11 cellular contexts compared by ENCODE assay signal in genomic region chr4:39568805-39569204, GRCh38. TPM values are rescaled to one million over a fixed set of nuclear protein-coding genes. Genes with fewer than 3 reads are reported as not detected.
A peak's percentile ranks its signal among the peaks of the same experiment; 100 is the strongest.
DNase-seq lines count a peak whose midpoint lies in the region; ATAC-seq, FAIRE-seq and TF ChIP-seq lines count a peak whose summit lies in the region.
"Had no signal": no experiment of that assay in that cellular context is flagged by ENCODE, and none has a peak within 500 bp of the region (broad histone marks: within the 10 kb centered on the region; RNA-seq: fewer than 3 reads in every experiment).

No MANE protein-coding gene starts in this region.

- CTCF ChIA-PET in HCT116 (lab: Charles Lee) (no interaction called here), RWPE1 (lab: Yijun Ruan, JAX) (interaction anchor here (0.5 kb wide), 1 partner anchor 1390 kb away, joined by 3 read pairs; no protein-coding TSS in a partner anchor), HepG2 (lab: Yijun Ruan, JAX; ENCODE audit: low intra/inter-chr PET ratio, low total read pairs) (no interaction called here)

- no peak overlapping the region for H3K27ac ChIP-seq in CD4-positive, CD25-positive, alpha-beta regulatory T cell (ENCODE audit: insufficient read depth, low read length, poor library complexity, severe bottlenecking)
- no peak overlapping the region for H3K27ac ChIP-seq in HCT116 (ENCODE audit: low read depth, low read length)
- no peak overlapping the region for H3K27ac ChIP-seq in RWPE1
- no peak overlapping the region for H3K27ac ChIP-seq in HepG2 (ENCODE audit: extremely low read length, insufficient read depth, low read length)

- in situ Hi-C loops in HepG2 (cut with HindIII; ENCODE audit: extremely low pct_ligation_motif_present, low pct_unique_long_range_greater_than_20kb): no loop called here

- no peak overlapping the region for H2AFZ ChIP-seq in HCT116 (ENCODE audit: low read depth, low read length, poor library complexity, severe bottlenecking)
- H2AFZ ChIP-seq in HepG2 (ENCODE audit: low read length): no peak overlapping the region

- BruUV-seq in HCT116 (replicated peaks; lab: Mats Ljungman, UMichigan): no TSS peak
- no TSS peak for BruUV-seq in HepG2 (replicated peaks; lab: Mats Ljungman, UMichigan)

- DNase-seq in CD4-positive, CD25-positive, alpha-beta regulatory T cell: peak in 2 of 3 donors; percentile 6 to 49
- DNase-seq in HCT116 (ENCODE audit: low read depth, low spot score) (no peak), RWPE1 (ENCODE audit: low spot score) (peak; percentile 63), HepG2 (ENCODE audit: low spot score) (no peak), iPS-NIHi7 (ENCODE audit: extremely low spot score) (no peak), NCI-H1092 treated with DMSO at 0.1 percent for 48 hours (lab: John Stamatoyannopoulos, UW) (no peak)
- DNase-seq in effector CD4-positive, alpha-beta T cell: no peak
- DNase-seq: islet precursor cell; SHP77 treated with DMSO at 0.1 percent for 48 hours; stimulated activated naive CD8-positive, alpha-beta T cell treated with anti-CD3 and anti-CD28 coated beads, Interleukin-15, Interleukin-2, amounts not matched to agents 100 U/mL and 50 U/mL, for 24 hours had no signal

- TF ChIP-seq EP300 in HepG2 (IDR thresholded peaks at IDR 0.05; ENCODE audit: low read depth in 2 of 2, low read length in 2 of 2): no peak
- no peak for TF ChIP-seq EP300 in HepG2 (CRISPR knock-in tag; IDR thresholded peaks at IDR 0.05; ENCODE audit: borderline replicate concordance)

- H3K4me1 ChIP-seq in CD4-positive, CD25-positive, alpha-beta regulatory T cell (ENCODE audit: control insufficient read depth, insufficient read depth, low read length, poor library complexity, severe bottlenecking): no peaks in the 10 kb centered on the region
- H3K4me1 ChIP-seq in HCT116 (ENCODE audit: control insufficient read depth in 1 of 2, insufficient read depth in 2 of 2, low read length in 2 of 2): peaks cover 0 to 6% of the 10 kb centered on the region in 2 experiments; a peak in 1 of 4 replicates
- H3K4me1 ChIP-seq in HepG2 (ENCODE audit: insufficient read depth, low read length): peaks cover 18% of the 10 kb centered on the region

- H3K9me3 Mint-ChIP-seq in CD4-positive, CD25-positive, alpha-beta regulatory T cell: peaks cover 0 to 5% (median 2%) of the 10 kb centered on the region in 7 donors

- TF ChIP-seq CTCF in HCT116 (IDR thresholded peaks at IDR 0.05 in 2 of 3, conservative IDR thresholded peaks at IDR 0.05 in 1 of 3; ENCODE audit: borderline replicate concordance in 1 of 3, insufficient read depth in 1 of 3, low read depth in 2 of 3, low read length in 2 of 3): no peak
- TF ChIP-seq CTCF in RWPE1 (conservative IDR thresholded peaks at IDR 0.05; ENCODE audit: low read depth): no peak
- TF ChIP-seq CTCF in HepG2 (CRISPR knock-in tag; IDR thresholded peaks at IDR 0.05): no peak

- peaks cover 17% of the 10 kb centered on the region for H3K36me3 Mint-ChIP-seq in CD4-positive, CD25-positive, alpha-beta regulatory T cell

- H3K4me3 Mint-ChIP-seq in CD4-positive, CD25-positive, alpha-beta regulatory T cell: peak overlapping the region; percentile 60 to 84 (median 64)

- no peaks in the 10 kb centered on the region for H3K27me3 Mint-ChIP-seq in CD4-positive, CD25-positive, alpha-beta regulatory T cell

- RAD21 ChIA-PET in HCT116 (lab: Charles Lee; ENCODE audit: low non-redundant PET in 1 of 2, low total read pairs in 2 of 2, uncharacterized antibody in 2 of 2, unreplicated experiment in 2 of 2): interaction anchor here in 1 of 2 experiments (0.6 kb wide), 1 partner anchor 129 kb away, joined by 5 read pairs; the partner anchor contains the start of gene UBE2K

- intact Hi-C loops in HCT116 (cut with micrococcal nuclease) (no loop called here), HepG2 (cut with micrococcal nuclease; ENCODE audit: unreplicated experiment) (no loop called here)

- no peaks in the 10 kb centered on the region for H3K9me3 ChIP-seq in CD4-positive, CD25-positive, alpha-beta regulatory T cell (ENCODE audit: control insufficient read depth in 2 of 2, low read length in 2 of 2)
- H3K9me3 ChIP-seq in HCT116 (ENCODE audit: control insufficient read depth in 1 of 2, insufficient read depth in 1 of 2, low read depth in 1 of 2, low read length in 2 of 2) (no peaks in the 10 kb centered on the region; a peak in 1 of 4 replicates), HepG2 (ENCODE audit: low read length) (no peaks in the 10 kb centered on the region)

- H3K4me1 Mint-ChIP-seq in CD4-positive, CD25-positive, alpha-beta regulatory T cell: peaks cover 5 to 9% (median 7%) of the 10 kb centered on the region in 4 donors

- no peak for FAIRE-seq in HepG2 (lab: Jason Lieb, UNC)

- TF ChIP-seq RAD21 in HCT116 (IDR thresholded peaks at IDR 0.05; ENCODE audit: low read depth) (no peak), HepG2 (CRISPR knock-in tag; IDR thresholded peaks at IDR 0.05) (no peak)

- TF ChIP-seq POLR2A in HCT116 (IDR thresholded peaks at IDR 0.05; ENCODE audit: borderline replicate concordance, extremely low read depth, insufficient read depth, insufficient read length) (no peak), HepG2 (IDR thresholded peaks at IDR 0.05; ENCODE audit: insufficient read depth in 1 of 2, low read depth in 2 of 2, low read length in 2 of 2) (no peak)

- H3K9me2 ChIP-seq in HCT116 (ENCODE audit: insufficient read depth): no peaks in the 10 kb centered on the region

- no peaks in the 10 kb centered on the region for H4K20me1 ChIP-seq in HCT116 (ENCODE audit: insufficient read depth)
- no peaks in the 10 kb centered on the region for H4K20me1 ChIP-seq in HepG2 (ENCODE audit: insufficient read depth, low read length)

- 74% methylated on average over 3 of the region's 3 CpGs for WGBS in HepG2 (ENCODE audit: low lambda C conversion rate)

- no peak overlapping the region for H3K4me2 ChIP-seq in HCT116 (ENCODE audit: low read length)
- no peak overlapping the region for H3K4me2 ChIP-seq in HepG2 (ENCODE audit: low read depth, low read length)

- no peak overlapping the region for H3K9ac ChIP-seq in HCT116 (ENCODE audit: low read length)
- no peak overlapping the region for H3K9ac ChIP-seq in HepG2 (ENCODE audit: insufficient read depth, low read depth, low read length)

- peak overlapping the region in 1 of 3 donors; percentile 71 for H3K27ac Mint-ChIP-seq in CD4-positive, CD25-positive, alpha-beta regulatory T cell

- no peaks in the 10 kb centered on the region for H3K79me2 ChIP-seq in HCT116 (ENCODE audit: insufficient read depth, low read length)
- no peaks in the 10 kb centered on the region for H3K79me2 ChIP-seq in HepG2 (ENCODE audit: insufficient read depth, low read length)

- no peak for ATAC-seq in CD4-positive, CD25-positive, alpha-beta regulatory T cell (ENCODE audit: low read depth in 2 of 2)
- no peak for ATAC-seq in HCT116
- no peak for ATAC-seq in HepG2
- ATAC-seq in HG02973 (IDR thresholded peaks at IDR 0.05; ENCODE audit: unreplicated experiment): no peak
- ATAC-seq: stimulated activated naive CD8-positive, alpha-beta T cell treated with anti-CD3 and anti-CD28 coated beads, Interleukin-15, Interleukin-2, amounts not matched to agents 100 U/mL and 50 U/mL, for 24 hours had no signal

- H3K27me3 ChIP-seq in CD4-positive, CD25-positive, alpha-beta regulatory T cell (ENCODE audit: control insufficient read depth, insufficient read depth, low read length): no peaks in the 10 kb centered on the region
- no peaks in the 10 kb centered on the region for H3K27me3 ChIP-seq in HCT116 (ENCODE audit: insufficient read depth, low read length)
- H3K27me3 ChIP-seq in HepG2 (ENCODE audit: control insufficient read depth in 1 of 2, insufficient read depth in 2 of 2, low read length in 2 of 2): no peaks in the 10 kb centered on the region

- POLR2A ChIA-PET in HCT116 (lab: Charles Lee) (no interaction called here), RWPE1 (lab: Yijun Ruan, JAX; ENCODE audit: low non-redundant PET) (interaction anchor here (0.8 kb wide), 1 partner anchor 14 kb away, joined by 3 read pairs; no protein-coding TSS in a partner anchor), HepG2 (lab: Yijun Ruan, JAX) (interaction anchor here (1.5 kb wide), 1 partner anchor 43 kb away, joined by 4 read pairs; no protein-coding TSS in a partner anchor)

- H3K36me3 ChIP-seq in CD4-positive, CD25-positive, alpha-beta regulatory T cell (ENCODE audit: control insufficient read depth, insufficient read depth, low read length): no peaks in the 10 kb centered on the region
- H3K36me3 ChIP-seq in HCT116 (ENCODE audit: control insufficient read depth in 1 of 2, insufficient read depth in 2 of 2, low read length in 2 of 2) (no peaks in the 10 kb centered on the region), HepG2 (replicated peaks in 1 of 2; ENCODE audit: control insufficient read depth in 1 of 2, insufficient read depth in 2 of 2, low read length in 2 of 2) (no peaks in the 10 kb centered on the region)

- H3K4me3 ChIP-seq in CD4-positive, CD25-positive, alpha-beta regulatory T cell (ENCODE audit: low read depth, low read length): peak overlapping the region; percentile 61
- H3K4me3 ChIP-seq in HCT116 (replicated peaks in 1 of 2; ENCODE audit: low read depth in 1 of 2, low read length in 2 of 2) (no peak overlapping the region), HepG2 (replicated peaks in 1 of 3; ENCODE audit: insufficient read depth in 1 of 3, low read depth in 2 of 3, low read length in 3 of 3) (no peak overlapping the region)

RNA-seq across cellular contexts. Expression of gene UGDH, which starts 41.6 kb away (rescaled TPM):
- total RNA-seq in CD4-positive, CD25-positive, alpha-beta regulatory T cell: 6.7 TPM
- 10 to 100 TPM; 15.6 to 23.1 (median 19.5) TPM for polyA plus RNA-seq in CD4-positive, CD25-positive, alpha-beta regulatory T cell
- total RNA-seq in HCT116 (2021; ENCODE audit: unreplicated experiment) (67.9 TPM), HepG2 (2016; rRNA removed; fragmentation: Illumina TruSeq; extraction: Trizol) (384 and 661 TPM in 2 replicates)
- 20.3 and 34.7 TPM in 2 replicates for polyA plus RNA-seq in HCT116 (2012)
- total RNA-seq in HepG2 (2016; cell fraction: cytosol; rRNA removed; fragmentation: Illumina TruSeq; extraction: Trizol; ENCODE audit: low read depth): 49.0 and 58.6 TPM in 2 replicates
- total RNA-seq in HepG2 (2016; cell fraction: insoluble cytoplasmic fraction; rRNA removed; fragmentation: Illumina TruSeq; extraction: Trizol): 384 and 616 TPM in 2 replicates
- 167 and 182 TPM in 2 replicates for total RNA-seq in HepG2 (2016; cell fraction: membrane; rRNA removed; fragmentation: Illumina TruSeq; extraction: Trizol)
- total RNA-seq in HepG2 (2016; cell fraction: nucleus; rRNA removed; fragmentation: Illumina TruSeq; extraction: Trizol): 162 and 184 TPM in 2 replicates
- 89.8 and 99.0 TPM in 2 replicates for polyA plus RNA-seq in HepG2 (2011; rRNA removed)
- polyA plus RNA-seq in HepG2 (2011; cell fraction: cytosol; rRNA removed): 131 and 185 TPM in 2 replicates
- 44.8 and 67.6 TPM in 2 replicates for polyA plus RNA-seq in HepG2 (2011; cell fraction: nucleus; rRNA removed)
- 212 and 239 TPM in 2 replicates for polyA plus RNA-seq in HepG2 (2012)
- polyA plus RNA-seq in HepG2 (2016; cell fraction: cytosol; fragmentation: Illumina TruSeq; extraction: Trizol; ENCODE audit: low read depth): 39.4 and 40.4 TPM in 2 replicates
- 556 and 565 TPM in 2 replicates for polyA plus RNA-seq in HepG2 (2016; cell fraction: insoluble cytoplasmic fraction; fragmentation: Illumina TruSeq; extraction: Trizol; ENCODE audit: low read depth)
- 86.5 and 96.6 TPM in 2 replicates for polyA plus RNA-seq in HepG2 (2016; cell fraction: membrane; fragmentation: Illumina TruSeq; extraction: Trizol; ENCODE audit: low read depth)
- polyA plus RNA-seq in HepG2 (2016; cell fraction: nucleus; fragmentation: Illumina TruSeq; extraction: Trizol; ENCODE audit: insufficient read depth, low read depth): 181 and 193 TPM in 2 replicates
- polyA minus RNA-seq in HepG2 (2011; rRNA and poly(A)+ RNA removed; ENCODE audit: low replicate concordance): 9.9 and 42.1 TPM in 2 replicates
- polyA minus RNA-seq in HepG2 (2011; cell fraction: cytosol; rRNA and poly(A)+ RNA removed): 257 and 288 TPM in 2 replicates
- polyA minus RNA-seq in HepG2 (2011; cell fraction: nucleus; rRNA and poly(A)+ RNA removed): 82.3 and 114 TPM in 2 replicates

Comparison
In these comparisons a context has a peak if more than half of its experiments do, and no peak if none do; other contexts are left out.
1. DNase-seq: peak in CD4-positive, CD25-positive, alpha-beta regulatory T cell (2 of 3) and RWPE1 (single experiment); none in HCT116 (single experiment), HepG2 (single experiment), effector CD4-positive, alpha-beta T cell (single experiment), iPS-NIHi7 (single experiment) and NCI-H1092 treated with DMSO at 0.1 percent for 48 hours (single experiment).